28 cellular contexts compared by ENCODE assay signal in genomic region chr5:152058267-152058666, GRCh38.
"Had no signal": no experiment of that assay in that cellular context is flagged by ENCODE, and none has a peak within 500 bp of the region (broad histone marks: within the 10 kb centered on the region; RNA-seq: fewer than 3 reads in every experiment).

No MANE protein-coding gene starts in this region.

- H3K27ac ChIP-seq: brain microvascular endothelial cell, WERI-Rb-1 had no signal

- H3K4me1 Mint-ChIP-seq: activated CD4-positive, alpha-beta memory T cell treated with anti-CD3 and anti-CD28 coated beads, Interleukin-2, amount 10 ng/mL, durations not matched to agents 7 days and 5 days; activated CD8-positive, alpha-beta memory T cell treated with anti-CD3 and anti-CD28 coated beads, Interleukin-2, amount 10 ng/mL, durations not matched to agents 7 days and 5 days had no signal

- H3K4me3 Mint-ChIP-seq: activated CD4-positive, alpha-beta memory T cell treated with anti-CD3 and anti-CD28 coated beads, Interleukin-2, amount 10 ng/mL, durations not matched to agents 7 days and 5 days; activated CD8-positive, alpha-beta memory T cell treated with anti-CD3 and anti-CD28 coated beads, Interleukin-2, amount 10 ng/mL, durations not matched to agents 7 days and 5 days; activated naive CD8-positive, alpha-beta T cell treated with anti-CD3 and anti-CD28 coated beads for 36 hours had no signal

- H3K36me3 Mint-ChIP-seq: activated CD8-positive, alpha-beta memory T cell treated with anti-CD3 and anti-CD28 coated beads, Interleukin-2, amount 10 ng/mL, durations not matched to agents 7 days and 5 days; activated naive CD8-positive, alpha-beta T cell treated with anti-CD3 and anti-CD28 coated beads for 36 hours had no signal

- H3K4me3 ChIP-seq: K562 had no signal

- H3K27me3 Mint-ChIP-seq: activated CD4-positive, alpha-beta memory T cell treated with anti-CD3 and anti-CD28 coated beads, Interleukin-2, amount 10 ng/mL, durations not matched to agents 7 days and 5 days; activated CD8-positive, alpha-beta memory T cell treated with anti-CD3 and anti-CD28 coated beads, Interleukin-2, amount 10 ng/mL, durations not matched to agents 7 days and 5 days; activated naive CD8-positive, alpha-beta T cell treated with anti-CD3 and anti-CD28 coated beads for 36 hours had no signal

- ATAC-seq: activated CD8-positive, alpha-beta memory T cell treated with anti-CD3 and anti-CD28 coated beads, Interleukin-2, amount 10 ng/mL, durations not matched to agents 7 days and 5 days; K562; Panc1 had no signal

- H3K27ac Mint-ChIP-seq: activated CD4-positive, alpha-beta memory T cell treated with anti-CD3 and anti-CD28 coated beads, Interleukin-2, amount 10 ng/mL, durations not matched to agents 7 days and 5 days; activated CD8-positive, alpha-beta memory T cell treated with anti-CD3 and anti-CD28 coated beads, Interleukin-2, amount 10 ng/mL, durations not matched to agents 7 days and 5 days; activated naive CD8-positive, alpha-beta T cell treated with anti-CD3 and anti-CD28 coated beads for 36 hours had no signal

- DNase-seq: activated CD4-positive, alpha-beta memory T cell treated with anti-CD3 and anti-CD28 coated beads, Interleukin-2, amount 10 ng/mL, durations not matched to agents 7 days and 5 days; activated CD4-positive, alpha-beta T cell treated with anti-CD3 and anti-CD28 coated beads for 1 hour; activated CD4-positive, alpha-beta T cell treated with anti-CD3 and anti-CD28 coated beads for 48 hours; activated CD4-positive, CD25-positive, alpha-beta regulatory T cell; activated CD8-positive, alpha-beta memory T cell treated with anti-CD3 and anti-CD28 coated beads for 24 hours; activated CD8-positive, alpha-beta memory T cell treated with anti-CD3 and anti-CD28 coated beads, Interleukin-2, amount 10 ng/mL, durations not matched to agents 7 days and 5 days; activated CD8-positive, alpha-beta memory T cell treated with anti-CD3 and anti-CD28 coated beads, Interleukin-2, amount 50 U/mL, for 48 hours; activated effector memory CD4-positive, alpha-beta T cell treated with Interleukin-2 at 50 U/mL for 16 hours; activated naive CD4-positive, alpha-beta T cell treated with anti-CD3 and anti-CD28 coated beads, Interleukin-2, amount 50 U/mL, for 16 hours; activated naive CD8-positive, alpha-beta T cell treated with anti-CD3 and anti-CD28 coated beads for 36 hours; activated T-cell treated with anti-CD3 and anti-CD28 coated beads, Interleukin-2, amount 50 U/mL, for 48 hours; amniotic stem cell; aorta; brain microvascular endothelial cell; IMR-90; NCI-H1105; NCI-H1436; NCI-H1694; NCI-H1930; NCI-H345; NCI-H524 treated with DMSO at 0.1 percent for 48 hours; SIG-M5; SW 1271; T-helper 1 cell; T1000; WERI-Rb-1 had no signal

- H3K36me3 ChIP-seq: brain microvascular endothelial cell, WERI-Rb-1 had no signal

- H3K27me3 ChIP-seq: brain microvascular endothelial cell had no signal
